In genomic region chr2:8677646-8678592, GRCh38 we compare ENCODE assay signal across 8 cellular contexts. TPM values are rescaled to one million over a fixed set of nuclear protein-coding genes. Genes with fewer than 3 reads are reported as not detected.
DNase-seq lines count a peak whose midpoint lies in the region; ATAC-seq, FAIRE-seq and TF ChIP-seq lines count a peak whose summit lies in the region.

No MANE protein-coding gene starts in this region.

- H3K36me3 ChIP-seq in SK-N-MC (ENCODE audit: insufficient read depth, low read length) (peaks cover 12% of the 10 kb centered on the region), keratinocyte (ENCODE audit: control insufficient read depth in 2 of 2, extremely low read depth in 1 of 2, insufficient read depth in 2 of 2, low read length in 2 of 2) (no peaks in the 10 kb centered on the region), small intestine (ENCODE audit: control insufficient read depth in 2 of 2, insufficient read depth in 2 of 2, low read length in 2 of 2) (no peaks in the 10 kb centered on the region)

- H3K9me1 ChIP-seq in keratinocyte (ENCODE audit: control insufficient read depth, extremely low read depth, insufficient read depth, low read length), result no peaks in the 10 kb centered on the region

- 1 to 3% (median 1%) methylated on average over 41 of the region's 41 CpGs for WGBS in small intestine, 3 donors

- dilution Hi-C loops in keratinocyte (cut with MboI; ENCODE audit: extremely low pct_ligation_motif_present, low sequenced_read_pairs), result no loop called here

- H3K9me3 ChIP-seq in SK-N-MC (ENCODE audit: low read depth, low read length), result no peaks in the 10 kb centered on the region; the same call in 1 of the 2 replicates
- peaks cover 3% of the 10 kb centered on the region for H3K9me3 ChIP-seq in keratinocyte (ENCODE audit: control insufficient read depth, low read depth, low read length)
- no peaks in the 10 kb centered on the region for H3K9me3 ChIP-seq in small intestine (ENCODE audit: control insufficient read depth, low read depth)

- peak overlapping the region; percentile 82 for H3K4me2 ChIP-seq in keratinocyte (ENCODE audit: control insufficient read depth, extremely low read depth, insufficient read depth, low read depth, low read length)

- H3K27me3 ChIP-seq in keratinocyte (ENCODE audit: control insufficient read depth, extremely low read depth, insufficient read depth, low read length) (peaks cover 44% of the 10 kb centered on the region), small intestine (ENCODE audit: control insufficient read depth in 2 of 2, insufficient read depth in 2 of 2, low read length in 2 of 2) (no peaks in the 10 kb centered on the region)

- H3K79me2 ChIP-seq in keratinocyte (ENCODE audit: control insufficient read depth, insufficient read depth, low read length), result no peaks in the 10 kb centered on the region

- no peak overlapping the region for H2AFZ ChIP-seq in keratinocyte (ENCODE audit: control insufficient read depth, low read length)

- TF ChIP-seq CTCF in cardiac fibroblast (IDR thresholded peaks at IDR 0.05; ENCODE audit: low read depth, low read length) (no peak), keratinocyte (optimal IDR thresholded peaks at IDR 0.05 in 1 of 3, IDR thresholded peaks at IDR 0.05 in 1 of 3, conservative IDR thresholded peaks at IDR 0.05 in 1 of 3; ENCODE audit: extremely low read depth in 1 of 3, insufficient read depth in 2 of 3, low read length in 3 of 3) (no peak)

- H3K4me1 ChIP-seq in keratinocyte (ENCODE audit: control insufficient read depth, extremely low read depth, insufficient read depth, low read length), result peaks cover 29% of the 10 kb centered on the region
- H3K4me1 ChIP-seq in small intestine (ENCODE audit: control insufficient read depth in 2 of 2, insufficient read depth in 1 of 2, low read depth in 1 of 2, low read length in 1 of 2), result peaks cover 0 to 6% of the 10 kb centered on the region in 2 donors

- FAIRE-seq in keratinocyte (lab: Jason Lieb, UNC) (no peak), small intestine (lab: Jason Lieb, UNC) (no peak)

- H3K27ac ChIP-seq in SK-N-MC, result peak overlapping the region; percentile 100
- no peak overlapping the region for H3K27ac ChIP-seq in keratinocyte (ENCODE audit: control insufficient read depth, insufficient read depth, low read length)
- peak overlapping the region; percentile 74 to 86 for H3K27ac ChIP-seq in small intestine (ENCODE audit: low read depth in 1 of 2, low read length in 1 of 2)

- ATAC-seq in GM18519 (IDR thresholded peaks at IDR 0.05; ENCODE audit: low FRiP score, unreplicated experiment), result no peak

- DNase-seq in DMS53 (lab: John Stamatoyannopoulos, UW) (peak; percentile 88), NCI-H1092 treated with DMSO at 0.1 percent for 48 hours (lab: John Stamatoyannopoulos, UW) (peak; percentile 70), SK-N-MC (ENCODE audit: low read depth, low spot score) (no peak), cardiac fibroblast (ENCODE audit: low read depth in 2 of 2) (peak; percentile 41 to 76), keratinocyte (ENCODE audit: low read depth, low spot score) (no peak), small intestine (peak; percentile 52), SKM-1 treated with dmso at 0.1 percent for 144 hours (lab: John Stamatoyannopoulos, UW; ENCODE audit: unreplicated experiment) (no peak)

- H4K20me1 ChIP-seq in keratinocyte (ENCODE audit: control insufficient read depth, extremely low read depth, insufficient read depth, low read length), result no peaks in the 10 kb centered on the region

- peak overlapping the region; percentile 90 for H3K4me3 ChIP-seq in SK-N-MC
- H3K4me3 ChIP-seq in cardiac fibroblast (replicated peaks in 1 of 2; ENCODE audit: low read depth in 2 of 2, low read length in 2 of 2), result peak overlapping the region; percentile 37
- H3K4me3 ChIP-seq in keratinocyte (ENCODE audit: control insufficient read depth in 2 of 3, extremely low read depth in 1 of 3, insufficient read depth in 2 of 3, low read depth in 1 of 3, low read length in 3 of 3), result peak overlapping the region in 2 of 3 experiments; percentile 49 to 60
- peak overlapping the region in 1 of 2 donors; percentile 77 for H3K4me3 ChIP-seq in small intestine (ENCODE audit: low read depth in 1 of 2, low read length in 2 of 2)

- H3K9ac ChIP-seq in SK-N-MC (ENCODE audit: insufficient read length) (peak overlapping the region; percentile 94), keratinocyte (ENCODE audit: control insufficient read depth, extremely low read depth, insufficient read depth, low read length) (no peak overlapping the region)

RNA-seq across cellular contexts. Expression of gene ID2, which starts 3.9 kb away (rescaled TPM):
- 3.5 to 14.3 TPM (median 6.3 TPM) in 3 replicates for polyA plus RNA-seq in keratinocyte
- 7.7 TPM for polyA plus RNA-seq in keratinocyte (2011; ENCODE audit: low read depth)
- 2.1 and 2.2 TPM in 2 replicates for polyA plus RNA-seq in keratinocyte (2011; cell fraction: cytosol; rRNA removed)
- polyA plus RNA-seq in keratinocyte (2011; cell fraction: nucleus; rRNA removed), result 6.5 and 7.4 TPM in 2 replicates
- 2.1 and 10.7 TPM in 2 replicates for polyA plus RNA-seq in keratinocyte (2012; ENCODE audit: low replicate concordance)
- polyA minus RNA-seq in keratinocyte, result 1.5 to 4.2 TPM (median 3.8 TPM) in 3 replicates
- polyA minus RNA-seq in keratinocyte (2011; cell fraction: cytosol; rRNA and poly(A)+ RNA removed), result 3.6 TPM
- 2.7 and 4.0 TPM in 2 replicates for polyA minus RNA-seq in keratinocyte (2011; cell fraction: nucleus; rRNA and poly(A)+ RNA removed)
- 100 to 1,000 TPM in 2 of 3 donors, 10 to 100 TPM in 1; 70.2 to 178 (median 116) TPM for polyA plus RNA-seq in small intestine

Comparison
In these comparisons a context has a peak if more than half of its experiments do, and no peak if none do; other contexts are left out.
1. DNase-seq: peak in DMS53 (single experiment), NCI-H1092 treated with DMSO at 0.1 percent for 48 hours (single experiment), cardiac fibroblast (2 of 2) and small intestine (single experiment); none in SK-N-MC (single experiment), keratinocyte (single experiment) and SKM-1 treated with dmso at 0.1 percent for 144 hours (single experiment).
2. RNA of gene ID2, which starts 3.9 kb away (polyA plus RNA-seq): 70.2 to 178 TPM in small intestine; 2.1 to 14.3 TPM in keratinocyte; every median in the first group is over 4 times any median in the second.